In the genomic region with DNA sequence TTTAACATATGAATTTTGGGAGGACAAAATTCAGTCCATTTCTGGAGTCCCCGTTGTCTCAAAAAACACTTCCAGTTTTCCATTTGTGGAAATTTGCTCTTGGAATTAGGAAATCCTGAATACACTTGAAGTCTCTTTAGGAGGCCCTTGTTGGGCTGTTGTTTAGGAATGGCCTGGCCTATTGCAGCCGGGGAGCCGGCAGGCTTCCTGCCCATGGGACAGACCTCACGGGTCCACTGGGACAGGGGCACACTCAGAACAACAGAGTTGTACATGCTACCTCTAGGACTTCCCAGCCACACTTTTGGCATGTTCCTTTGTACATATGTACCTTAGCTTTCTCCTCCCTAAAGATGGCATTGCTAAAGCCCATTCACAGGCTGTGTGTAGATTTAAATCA, we compare ENCODE assay signal across 35 cellular contexts. TPM values are rescaled to one million over a fixed set of nuclear protein-coding genes. Genes with fewer than 3 reads are reported as not detected.
"Had no signal": no experiment of that assay in that cellular context is flagged by ENCODE, and none has a peak within 500 bp of the region (broad histone marks: within the 10 kb centered on the region; RNA-seq: fewer than 3 reads in every experiment).

No MANE protein-coding gene starts in this region.

- H3K27ac ChIP-seq: ascending aorta, cardiac muscle cell, VCaP had no signal

- DNase-seq: activated CD4-positive, alpha-beta memory T cell treated with anti-CD3 and anti-CD28 coated beads, Interleukin-2, amount 10 ng/mL, durations not matched to agents 7 days and 5 days; activated CD4-positive, alpha-beta T cell treated with anti-CD3 and anti-CD28 coated beads for 1 hour; activated CD4-positive, alpha-beta T cell treated with anti-CD3 and anti-CD28 coated beads for 36 hours; activated CD4-positive, alpha-beta T cell treated with anti-CD3 and anti-CD28 coated beads for 48 hours; activated CD4-positive, alpha-beta T cell treated with anti-CD3 and anti-CD28 coated beads, Interleukin-2, amount 10 ng/mL, durations not matched to agents 7 days and 5 days; activated CD4-positive, alpha-beta T cell treated with anti-CD3 and anti-CD28 coated beads, Interleukin-2, amount 50 U/mL, for 48 hours; activated CD4-positive, CD25-positive, alpha-beta regulatory T cell; activated CD8-positive, alpha-beta memory T cell treated with anti-CD3 and anti-CD28 coated beads for 24 hours; activated CD8-positive, alpha-beta memory T cell treated with anti-CD3 and anti-CD28 coated beads, Interleukin-2, amount 10 ng/mL, durations not matched to agents 7 days and 5 days; activated CD8-positive, alpha-beta memory T cell treated with anti-CD3 and anti-CD28 coated beads, Interleukin-2, amount 50 U/mL, for 48 hours; activated CD8-positive, alpha-beta T cell treated with anti-CD3 and anti-CD28 coated beads, Interleukin-2, amount 10 ng/mL, durations not matched to agents 7 days and 5 days; activated effector memory CD4-positive, alpha-beta T cell treated with Interleukin-2 at 50 U/mL for 16 hours; activated gamma-delta T cell; activated naive CD4-positive, alpha-beta T cell treated with anti-CD3 and anti-CD28 coated beads, Interleukin-2, amount 10 ng/mL, durations not matched to agents 7 days and 5 days; activated naive CD4-positive, alpha-beta T cell treated with Interleukin-2 at 50 U/mL for 16 hours; activated naive CD8-positive, alpha-beta T cell treated with anti-CD3 and anti-CD28 coated beads, Interleukin-2, amount 10 ng/mL, durations not matched to agents 7 days and 5 days; activated naive CD8-positive, alpha-beta T cell treated with anti-CD3 and anti-CD28 coated beads, Interleukin-2, amount 50 U/mL, for 24 hours; activated T-cell treated with anti-CD3 and anti-CD28 coated beads, Interleukin-2, amount 50 U/mL, for 24 hours; activated T-cell treated with anti-CD3 and anti-CD28 coated beads, Interleukin-2, amount 50 U/mL, for 48 hours; SW 1271; T-helper 1 cell; T-helper 2 cell; T-helper 9 cell had no signal

- H3K36me3 Mint-ChIP-seq: activated CD8-positive, alpha-beta memory T cell treated with anti-CD3 and anti-CD28 coated beads, Interleukin-2, amount 10 ng/mL, durations not matched to agents 7 days and 5 days; activated naive CD4-positive, alpha-beta T cell treated with anti-CD3 and anti-CD28 coated beads, Interleukin-2, amount 10 ng/mL, durations not matched to agents 7 days and 5 days; activated naive CD4-positive, alpha-beta T cell treated with anti-CD3 and anti-CD28 coated beads, Interleukin-2, amount 50 U/mL, for 24 hours; activated naive CD8-positive, alpha-beta T cell treated with anti-CD3 and anti-CD28 coated beads, Interleukin-2, amount 10 ng/mL, durations not matched to agents 7 days and 5 days; brain had no signal

- H3K9me3 Mint-ChIP-seq: activated naive CD4-positive, alpha-beta T cell treated with anti-CD3 and anti-CD28 coated beads, Interleukin-2, amount 10 ng/mL, durations not matched to agents 7 days and 5 days; activated naive CD4-positive, alpha-beta T cell treated with anti-CD3 and anti-CD28 coated beads, Interleukin-2, amount 50 U/mL, for 24 hours; activated T-cell treated with anti-CD3 and anti-CD28 coated beads, Interleukin-2, amount 50 U/mL, for 24 hours; central memory CD8-positive, alpha-beta T cell; T-helper 2 cell treated with Interferon-gamma antibody and Interleukin-4, amounts not matched to agents 5 μg/mL and 100 μg/mL, for 36 hours had no signal

- ATAC-seq: activated CD4-positive, alpha-beta T cell treated with anti-CD3 and anti-CD28 coated beads for 36 hours; activated CD4-positive, CD25-positive, alpha-beta regulatory T cell treated with anti-CD3 and anti-CD28 coated beads, Interleukin-2, amount 50 U/mL, for 24 hours; activated CD8-positive, alpha-beta memory T cell treated with anti-CD3 and anti-CD28 coated beads, Interleukin-2, amount 10 ng/mL, durations not matched to agents 7 days and 5 days; activated CD8-positive, alpha-beta T cell treated with anti-CD3 and anti-CD28 coated beads, Interleukin-2, amount 10 ng/mL, durations not matched to agents 7 days and 5 days; activated naive CD8-positive, alpha-beta T cell treated with anti-CD3 and anti-CD28 coated beads, Interleukin-2, amount 50 U/mL, for 24 hours had no signal

- H3K27ac Mint-ChIP-seq: activated CD4-positive, alpha-beta memory T cell treated with anti-CD3 and anti-CD28 coated beads, Interleukin-2, amount 10 ng/mL, durations not matched to agents 7 days and 5 days; activated CD4-positive, alpha-beta T cell treated with anti-CD3 and anti-CD28 coated beads for 36 hours; activated CD4-positive, alpha-beta T cell treated with anti-CD3 and anti-CD28 coated beads, Interleukin-2, amount 10 ng/mL, durations not matched to agents 7 days and 5 days; activated CD8-positive, alpha-beta memory T cell treated with anti-CD3 and anti-CD28 coated beads, Interleukin-2, amount 10 ng/mL, durations not matched to agents 7 days and 5 days; activated CD8-positive, alpha-beta T cell treated with anti-CD3 and anti-CD28 coated beads, Interleukin-2, amount 10 ng/mL, durations not matched to agents 7 days and 5 days; activated naive CD4-positive, alpha-beta T cell treated with anti-CD3 and anti-CD28 coated beads, Interleukin-2, amount 10 ng/mL, durations not matched to agents 7 days and 5 days; activated naive CD4-positive, alpha-beta T cell treated with anti-CD3 and anti-CD28 coated beads, Interleukin-2, amount 50 U/mL, for 24 hours; activated naive CD8-positive, alpha-beta T cell; activated naive CD8-positive, alpha-beta T cell treated with anti-CD3 and anti-CD28 coated beads, Interleukin-2, amount 10 ng/mL, durations not matched to agents 7 days and 5 days; activated naive CD8-positive, alpha-beta T cell treated with anti-CD3 and anti-CD28 coated beads, Interleukin-2, amount 50 U/mL, for 24 hours; activated T-cell treated with anti-CD3 and anti-CD28 coated beads, Interleukin-2, amount 50 U/mL, for 24 hours; activated T-helper 2 cell treated with anti-CD3 and anti-CD28 coated beads, Interferon-gamma antibody, Interleukin-2, Interleukin-4, amounts not matched to agents 10 μg/mL and 5 μg/mL and 100 μg/mL, durations not matched to agents 14 hours and 24 hours and 36 hours; T-helper 1 cell treated with Interleukin-12 subunit alpha and Interleukin-12 subunit beta and Interleukin-4 antibody, amounts not matched to agents 30 μg/mL and 1 μg/mL, for 36 hours; T-helper 2 cell treated with Interferon-gamma antibody and Interleukin-4, amounts not matched to agents 5 μg/mL and 100 μg/mL, for 36 hours had no signal

- H3K4me3 Mint-ChIP-seq: activated CD4-positive, alpha-beta memory T cell treated with anti-CD3 and anti-CD28 coated beads, Interleukin-2, amount 10 ng/mL, durations not matched to agents 7 days and 5 days; activated CD4-positive, alpha-beta T cell treated with anti-CD3 and anti-CD28 coated beads for 36 hours; activated CD4-positive, alpha-beta T cell treated with anti-CD3 and anti-CD28 coated beads, Interleukin-2, amount 10 ng/mL, durations not matched to agents 7 days and 5 days; activated CD8-positive, alpha-beta memory T cell treated with anti-CD3 and anti-CD28 coated beads, Interleukin-2, amount 10 ng/mL, durations not matched to agents 7 days and 5 days; activated CD8-positive, alpha-beta T cell treated with anti-CD3 and anti-CD28 coated beads, Interleukin-2, amount 10 ng/mL, durations not matched to agents 7 days and 5 days; activated naive CD4-positive, alpha-beta T cell treated with anti-CD3 and anti-CD28 coated beads, Interleukin-2, amount 10 ng/mL, durations not matched to agents 7 days and 5 days; activated naive CD4-positive, alpha-beta T cell treated with anti-CD3 and anti-CD28 coated beads, Interleukin-2, amount 50 U/mL, for 24 hours; activated naive CD8-positive, alpha-beta T cell; activated naive CD8-positive, alpha-beta T cell treated with anti-CD3 and anti-CD28 coated beads, Interleukin-2, amount 10 ng/mL, durations not matched to agents 7 days and 5 days; activated naive CD8-positive, alpha-beta T cell treated with anti-CD3 and anti-CD28 coated beads, Interleukin-2, amount 50 U/mL, for 24 hours; activated T-cell treated with anti-CD3 and anti-CD28 coated beads, Interleukin-2, amount 50 U/mL, for 24 hours; central memory CD8-positive, alpha-beta T cell; T-helper 1 cell treated with Interleukin-12 subunit alpha and Interleukin-12 subunit beta and Interleukin-4 antibody, amounts not matched to agents 30 μg/mL and 1 μg/mL, for 36 hours; T-helper 2 cell treated with Interferon-gamma antibody and Interleukin-4, amounts not matched to agents 5 μg/mL and 100 μg/mL, for 36 hours had no signal

- H3K4me1 Mint-ChIP-seq: activated CD4-positive, alpha-beta T cell treated with anti-CD3 and anti-CD28 coated beads for 36 hours; activated CD4-positive, alpha-beta T cell treated with anti-CD3 and anti-CD28 coated beads, Interleukin-2, amount 10 ng/mL, durations not matched to agents 7 days and 5 days; activated naive CD4-positive, alpha-beta T cell treated with anti-CD3 and anti-CD28 coated beads, Interleukin-2, amount 10 ng/mL, durations not matched to agents 7 days and 5 days; activated naive CD4-positive, alpha-beta T cell treated with anti-CD3 and anti-CD28 coated beads, Interleukin-2, amount 50 U/mL, for 24 hours; activated naive CD8-positive, alpha-beta T cell treated with anti-CD3 and anti-CD28 coated beads, Interleukin-2, amount 10 ng/mL, durations not matched to agents 7 days and 5 days; activated naive CD8-positive, alpha-beta T cell treated with anti-CD3 and anti-CD28 coated beads, Interleukin-2, amount 50 U/mL, for 24 hours; brain; central memory CD8-positive, alpha-beta T cell had no signal

- H3K4me3 ChIP-seq: ascending aorta, cardiac muscle cell had no signal

RNA-seq across cellular contexts. Expression of gene ACOXL, which starts 57.3 kb away (rescaled TPM):
- total RNA-seq: activated CD8-positive, alpha-beta T cell treated with anti-CD3 and anti-CD28 coated beads, Interleukin-2, amount 10 ng/mL, durations not matched to agents 7 days and 5 days; activated naive CD8-positive, alpha-beta T cell treated with anti-CD3 and anti-CD28 coated beads, Interleukin-2, amount 10 ng/mL, durations not matched to agents 7 days and 5 days; ascending aorta; bronchial epithelial cell had no signal
